ENCODE assay signal across 6 cellular contexts in genomic region chr20:3092611-3093379, GRCh38. TPM values are rescaled to one million over a fixed set of nuclear protein-coding genes. Genes with fewer than 3 reads are reported as not detected.
DNase-seq lines count a peak whose midpoint lies in the region; ATAC-seq and TF ChIP-seq lines count a peak whose summit lies in the region.

No MANE protein-coding gene starts in this region.

- TF ChIP-seq CTCF in BJ (IDR thresholded peaks at IDR 0.05; ENCODE audit: insufficient read depth, low read depth, low read length), result no peak

- H3K36me3 ChIP-seq in BJ (ENCODE audit: control insufficient read depth, insufficient read depth, low read length), result no peaks in the 10 kb centered on the region

- H3K27ac Mint-ChIP-seq in immature natural killer cell, result peak overlapping the region in 5 of 6 donors; percentile 84 to 97 (median 92)

- peak overlapping the region; percentile 34 for H3K4me3 ChIP-seq in BJ (ENCODE audit: low read depth, low read length)

- peak overlapping the region; percentile 78 to 94 (median 87) for H3K4me3 Mint-ChIP-seq in immature natural killer cell

- DNase-seq in BJ (ENCODE audit: low read depth) (no peak), activated T-cell treated with anti-CD3 and anti-CD28 coated beads for 48 hours (ENCODE audit: low read depth) (peak; percentile 38), immature natural killer cell (peak; percentile 40 to 47 (median 40)), middle frontal gyrus (ENCODE audit: extremely low spot score, low spot score) (no peak), NCI-H2029 treated with DMSO at 0.1 percent for 48 hours (lab: John Stamatoyannopoulos, UW) (no peak)

- no peaks in the 10 kb centered on the region for H3K9me3 Mint-ChIP-seq in immature natural killer cell

- peaks cover 23 to 44% (median 28%) of the 10 kb centered on the region in 3 donors for H3K27me3 Mint-ChIP-seq in immature natural killer cell (ENCODE audit: low read depth in 3 of 3)

- H3K27me3 ChIP-seq in BJ (ENCODE audit: control insufficient read depth, insufficient read depth, low read length), result peaks cover 2% of the 10 kb centered on the region; the same call in 1 of the 2 replicates

- H3K4me1 Mint-ChIP-seq in immature natural killer cell, result peaks cover 16 to 21% of the 10 kb centered on the region in 2 donors

- POLR2A ChIA-PET in BJ (lab: Charles Lee), result no interaction called here

- H3K36me3 Mint-ChIP-seq in immature natural killer cell, result no peaks in the 10 kb centered on the region

- CTCF ChIA-PET in BJ (lab: Yijun Ruan, JAX), result interaction anchor here (0.9 to 1.5 kb wide), 3 partner anchors 11 to 39 kb away, joined by 3 to 5 read pairs (median 4); no protein-coding TSS in a partner anchor

- ATAC-seq in GM19324 (IDR thresholded peaks at IDR 0.05; ENCODE audit: low FRiP score, unreplicated experiment), result no peak

RNA-seq across cellular contexts. Expression of gene AVP, which starts 8.3 kb away (rescaled TPM):
- polyA plus RNA-seq in BJ (2011; rRNA removed), result not detected in 2 replicates
- polyA minus RNA-seq in BJ (2011; rRNA and poly(A)+ RNA removed), result not detected in 2 replicates
- polyA plus RNA-seq in immature natural killer cell, result not detected

RNA-seq across cellular contexts. Expression of gene OXT, which starts 21.4 kb away (rescaled TPM):
- polyA plus RNA-seq in BJ (2011; rRNA removed), result not detected in 2 replicates
- not detected in 2 replicates for polyA minus RNA-seq in BJ (2011; rRNA and poly(A)+ RNA removed)
- polyA plus RNA-seq in immature natural killer cell, result 1 to 10 TPM in 1 of 3 donors, not detected in 2; 1.1 TPM

RNA-seq across cellular contexts. Expression of gene MRPS26, which starts 46.9 kb away (rescaled TPM):
- 27.4 and 37.2 TPM in 2 replicates for polyA plus RNA-seq in BJ (2011; rRNA removed)
- 6.1 and 10.3 TPM in 2 replicates for polyA minus RNA-seq in BJ (2011; rRNA and poly(A)+ RNA removed)
- 10 to 100 TPM; 65.2 to 76.5 (median 70.7) TPM for polyA plus RNA-seq in immature natural killer cell

RNA-seq across cellular contexts. Expression of gene GNRH2, which starts 49.4 kb away (rescaled TPM):
- not detected in 2 replicates for polyA plus RNA-seq in BJ (2011; rRNA removed)
- polyA minus RNA-seq in BJ (2011; rRNA and poly(A)+ RNA removed), result 0.76 TPM in 1 of 2 replicates, not detected in the other
- polyA plus RNA-seq in immature natural killer cell, result not detected

Comparison
In these comparisons a context has a peak if more than half of its experiments do, and no peak if none do; other contexts are left out.
1. DNase-seq: peak in activated T-cell treated with anti-CD3 and anti-CD28 coated beads for 48 hours (single experiment) and immature natural killer cell (3 of 3); none in BJ (single experiment), middle frontal gyrus (single experiment) and NCI-H2029 treated with DMSO at 0.1 percent for 48 hours (single experiment).